ENCODE assay signal across 20 cellular contexts in the genomic region with DNA sequence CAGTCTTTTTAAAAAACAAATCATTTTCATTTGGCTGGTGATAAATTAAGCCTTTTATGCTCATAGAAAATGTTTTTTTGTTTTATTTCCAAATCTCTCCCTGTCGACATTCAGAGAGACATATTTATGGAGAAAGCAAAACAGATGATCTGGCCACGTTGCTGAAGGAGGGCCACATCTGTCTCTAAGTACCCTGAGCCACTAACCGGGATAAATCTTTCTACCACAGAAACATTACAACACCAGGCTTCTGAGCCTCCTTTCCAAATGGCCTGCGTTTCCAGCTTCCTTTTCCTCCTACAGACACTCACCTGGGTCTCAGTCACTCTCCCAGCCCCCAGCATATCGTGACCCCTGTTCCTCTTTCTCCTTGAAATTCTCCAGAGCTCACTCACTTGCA.
"Had no signal": no experiment of that assay in that cellular context is flagged by ENCODE, and none has a peak within 500 bp of the region (broad histone marks: within the 10 kb centered on the region; RNA-seq: fewer than 3 reads in every experiment).

No MANE protein-coding gene starts in this region.

- H3K9me3 ChIP-seq: ascending aorta, left ventricle myocardium inferior, spleen, thoracic aorta, upper lobe of left lung had no signal

- ATAC-seq: activated naive CD4-positive, alpha-beta T cell treated with anti-CD3 and anti-CD28 coated beads, Interleukin-2, amount 50 U/mL, for 72 hours; natural killer cell had no signal

- H3K4me3 ChIP-seq: ascending aorta, left ventricle myocardium inferior, spleen, thoracic aorta, upper lobe of left lung had no signal

- H3K27me3 Mint-ChIP-seq: dendritic cell treated with granulocyte-macrophage colony-stimulating factor and Interleukin-4, amounts not matched to agents 40 ng/mL and 50 ng/mL, for 4 days had no signal

- H3K36me3 ChIP-seq: ascending aorta, brain microvascular endothelial cell, left ventricle myocardium inferior, spleen, thoracic aorta, upper lobe of left lung had no signal

- H3K4me3 Mint-ChIP-seq: dendritic cell treated with granulocyte-macrophage colony-stimulating factor and Interleukin-4, amounts not matched to agents 40 ng/mL and 50 ng/mL, for 4 days; mesothelial cell of epicardium; natural killer cell had no signal

- H3K27ac Mint-ChIP-seq: activated naive CD4-positive, alpha-beta T cell treated with anti-CD3 and anti-CD28 coated beads, Interleukin-2, amount 50 U/mL, for 72 hours; dendritic cell treated with granulocyte-macrophage colony-stimulating factor and Interleukin-4, amounts not matched to agents 40 ng/mL and 50 ng/mL, for 4 days; mesothelial cell of epicardium had no signal

- H3K4me1 ChIP-seq: ascending aorta, left ventricle myocardium inferior, parathyroid adenoma, spleen, upper lobe of left lung had no signal

- DNase-seq: activated T-cell treated with anti-CD3 and anti-CD28 coated beads, Interleukin-2, amount 50 U/mL, for 1 hour; brain microvascular endothelial cell; caudate nucleus; effector CD8-positive, alpha-beta T cell; erythroblast; glutamatergic neuron; hippocampal formation; kidney glomerular epithelial cell; left ventricle myocardium inferior; natural killer cell; spleen; stimulated activated CD4-positive, alpha-beta T cell treated with anti-CD3 and anti-CD28 coated beads, Interleukin-4, amount 100 ng/mL, for 1 hour; T-helper 1 cell; upper lobe of left lung had no signal

- H3K27me3 ChIP-seq: ascending aorta, brain microvascular endothelial cell, spleen, upper lobe of left lung had no signal

- H3K36me3 Mint-ChIP-seq: activated naive CD4-positive, alpha-beta T cell treated with anti-CD3 and anti-CD28 coated beads, Interleukin-2, amount 50 U/mL, for 72 hours; mesothelial cell of epicardium; natural killer cell had no signal

- H3K9me3 Mint-ChIP-seq: activated naive CD4-positive, alpha-beta T cell treated with anti-CD3 and anti-CD28 coated beads, Interleukin-2, amount 50 U/mL, for 72 hours; dendritic cell treated with granulocyte-macrophage colony-stimulating factor and Interleukin-4, amounts not matched to agents 40 ng/mL and 50 ng/mL, for 4 days; mesothelial cell of epicardium; natural killer cell had no signal

- H3K27ac ChIP-seq: ascending aorta, brain microvascular endothelial cell, left ventricle myocardium inferior, parathyroid adenoma, spleen, thoracic aorta, upper lobe of left lung had no signal
